8 cellular contexts compared by ENCODE assay signal in the genomic region with DNA sequence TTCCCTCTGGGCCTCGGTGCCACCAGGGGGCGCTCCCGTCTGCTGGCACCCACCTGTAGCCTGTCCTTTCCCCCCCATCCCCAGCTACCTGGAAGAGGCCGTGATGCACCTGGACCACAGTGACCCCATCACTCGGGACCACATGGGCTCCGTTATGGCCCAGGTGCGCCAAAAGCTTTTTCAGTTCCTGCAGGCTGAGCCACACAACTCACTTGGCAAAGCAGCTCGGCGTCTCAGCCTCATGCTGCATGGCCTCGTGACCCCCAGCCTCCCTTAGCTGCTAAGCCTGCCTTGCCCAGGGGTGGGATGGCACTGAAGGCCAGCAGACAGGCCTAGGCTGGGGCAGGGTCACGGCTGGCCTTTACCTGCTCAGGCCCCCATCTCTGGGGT. TPM values are rescaled to one million over a fixed set of nuclear protein-coding genes. Genes with fewer than 3 reads are reported as not detected.
DNase-seq lines count a peak whose midpoint lies in the region; ATAC-seq and TF ChIP-seq lines count a peak whose summit lies in the region.

No MANE protein-coding gene starts in this region.

- no peaks in the 10 kb centered on the region for H3K9me3 Mint-ChIP-seq in activated CD8-positive, alpha-beta T cell treated with anti-CD3 and anti-CD28 coated beads, Interleukin-2, amount 10 ng/mL, durations not matched to agents 7 days and 5 days (ENCODE audit: insufficient read depth)
- no peaks in the 10 kb centered on the region for H3K9me3 Mint-ChIP-seq in natural killer cell

- DNase-seq in GM10266 (ENCODE audit: extremely low spot score) (peak; percentile 92), NCI-H1105 (lab: John Stamatoyannopoulos, UW) (peak; percentile 10), natural killer cell (peak; percentile 72), DMS114 treated with DMSO at 0.1 percent for 48 hours (lab: John Stamatoyannopoulos, UW; ENCODE audit: unreplicated experiment) (no peak)
- peak; percentile 76 for DNase-seq in activated CD8-positive, alpha-beta T cell treated with anti-CD3 and anti-CD28 coated beads, Interleukin-2, amount 10 ng/mL, durations not matched to agents 7 days and 5 days
- DNase-seq in effector CD8-positive, alpha-beta T cell (lab: John Stamatoyannopoulos, UW) = peak; percentile 66
- DNase-seq in stimulated activated naive CD4-positive, alpha-beta T cell (lab: John Stamatoyannopoulos, UW) = peak; percentile 56 to 83 (median 69)

- H3K4me3 Mint-ChIP-seq in activated CD8-positive, alpha-beta T cell treated with anti-CD3 and anti-CD28 coated beads, Interleukin-2, amount 10 ng/mL, durations not matched to agents 7 days and 5 days = no peak overlapping the region
- no peak overlapping the region for H3K4me3 Mint-ChIP-seq in natural killer cell

- intact Hi-C loops in natural killer cell (cut with micrococcal nuclease) = loop anchor here (1.0 kb wide), 2 partner anchors 156 to 345 kb away; no protein-coding TSS in a partner anchor

- H3K27me3 Mint-ChIP-seq in activated CD8-positive, alpha-beta T cell treated with anti-CD3 and anti-CD28 coated beads, Interleukin-2, amount 10 ng/mL, durations not matched to agents 7 days and 5 days (ENCODE audit: low read depth) = no peaks in the 10 kb centered on the region
- no peaks in the 10 kb centered on the region for H3K27me3 Mint-ChIP-seq in natural killer cell (ENCODE audit: low read depth in 2 of 2)

- TF ChIP-seq CTCF in GM10266 (IDR thresholded peaks at IDR 0.05; ENCODE audit: control insufficient read depth, insufficient read depth, low read depth, missing control alignments) (peak; percentile 86), natural killer cell (IDR thresholded peaks at IDR 0.05) (peak; percentile 81)

- peaks cover 37% of the 10 kb centered on the region for H3K36me3 Mint-ChIP-seq in activated CD8-positive, alpha-beta T cell treated with anti-CD3 and anti-CD28 coated beads, Interleukin-2, amount 10 ng/mL, durations not matched to agents 7 days and 5 days (ENCODE audit: low read depth)
- H3K36me3 Mint-ChIP-seq in natural killer cell = no peaks in the 10 kb centered on the region

- H3K27ac Mint-ChIP-seq in activated CD8-positive, alpha-beta T cell treated with anti-CD3 and anti-CD28 coated beads, Interleukin-2, amount 10 ng/mL, durations not matched to agents 7 days and 5 days = no peak overlapping the region
- peak overlapping the region in 1 of 2 donors; percentile 58 for H3K27ac Mint-ChIP-seq in natural killer cell

- peak; percentile 81 for ATAC-seq in activated CD8-positive, alpha-beta T cell treated with anti-CD3 and anti-CD28 coated beads, Interleukin-2, amount 10 ng/mL, durations not matched to agents 7 days and 5 days
- ATAC-seq in natural killer cell (peak; percentile 59 to 90 (median 87)), HG03460 (IDR thresholded peaks at IDR 0.05; ENCODE audit: unreplicated experiment) (no peak)

- POLR2A ChIA-PET in activated CD8-positive, alpha-beta T cell treated with anti-CD3 and anti-CD28 coated beads, Interleukin-2, amount 10 ng/mL, durations not matched to agents 7 days and 5 days (lab: Charles Lee) = interaction anchor here (0.8 kb wide), 2 partner anchors 9 to 36 kb away, joined by 3 to 4 read pairs; partner anchors contain the start of gene PSKH1

- no peaks in the 10 kb centered on the region for H3K4me1 Mint-ChIP-seq in activated CD8-positive, alpha-beta T cell treated with anti-CD3 and anti-CD28 coated beads, Interleukin-2, amount 10 ng/mL, durations not matched to agents 7 days and 5 days (ENCODE audit: low read depth)
- peaks cover 0 to 4% of the 10 kb centered on the region in 2 donors for H3K4me1 Mint-ChIP-seq in natural killer cell

- CTCF ChIA-PET in activated CD8-positive, alpha-beta T cell treated with anti-CD3 and anti-CD28 coated beads, Interleukin-2, amount 10 ng/mL, durations not matched to agents 7 days and 5 days (lab: Charles Lee) = interaction anchor here (0.6 to 3.6 kb wide), 41 partner anchors 9 to 363 kb away, joined by 3 to 28 read pairs (median 5); partner anchors contain the start of genes CTRL, EDC4, LCAT and PSKH1

RNA-seq across cellular contexts. Expression of gene NRN1L, which starts 0.8 kb away (rescaled TPM):
- 1 to 10 TPM; 1.2 to 1.4 TPM for total RNA-seq in activated CD8-positive, alpha-beta T cell treated with anti-CD3 and anti-CD28 coated beads, Interleukin-2, amount 10 ng/mL, durations not matched to agents 7 days and 5 days
- total RNA-seq in natural killer cell = 1 to 10 TPM in 1 of 3 donors, under 1 TPM in 1, not detected in 1; 0.70 to 1.3 TPM

RNA-seq across cellular contexts. Expression of gene PSKH1, which starts 9.2 kb away (rescaled TPM):
- 10 to 100 TPM; 20.0 to 22.8 TPM for total RNA-seq in activated CD8-positive, alpha-beta T cell treated with anti-CD3 and anti-CD28 coated beads, Interleukin-2, amount 10 ng/mL, durations not matched to agents 7 days and 5 days
- 10 to 100 TPM; 16.8 to 24.7 (median 19.5) TPM for total RNA-seq in natural killer cell

RNA-seq across cellular contexts. Expression of gene EDC4, which starts 11.0 kb away (rescaled TPM):
- total RNA-seq in activated CD8-positive, alpha-beta T cell treated with anti-CD3 and anti-CD28 coated beads, Interleukin-2, amount 10 ng/mL, durations not matched to agents 7 days and 5 days = 100 to 1,000 TPM; 111 to 113 TPM
- 100 to 1,000 TPM in 2 of 3 donors, 10 to 100 TPM in 1; 91.9 to 111 (median 105) TPM for total RNA-seq in natural killer cell

RNA-seq across cellular contexts. Expression of gene CENPT, which starts 36.4 kb away (rescaled TPM):
- total RNA-seq in activated CD8-positive, alpha-beta T cell treated with anti-CD3 and anti-CD28 coated beads, Interleukin-2, amount 10 ng/mL, durations not matched to agents 7 days and 5 days = 10 to 100 TPM; 58.9 to 63.6 TPM
- 10 to 100 TPM; 68.6 to 81.3 (median 78.9) TPM for total RNA-seq in natural killer cell

RNA-seq across cellular contexts. Expression of gene NUTF2, which starts 37.1 kb away (rescaled TPM):
- 100 to 1,000 TPM; 125 to 134 TPM for total RNA-seq in activated CD8-positive, alpha-beta T cell treated with anti-CD3 and anti-CD28 coated beads, Interleukin-2, amount 10 ng/mL, durations not matched to agents 7 days and 5 days
- 10 to 100 TPM; 43.2 to 47.1 (median 43.3) TPM for total RNA-seq in natural killer cell
